11 cellular contexts compared by ENCODE assay signal in the genomic region with DNA sequence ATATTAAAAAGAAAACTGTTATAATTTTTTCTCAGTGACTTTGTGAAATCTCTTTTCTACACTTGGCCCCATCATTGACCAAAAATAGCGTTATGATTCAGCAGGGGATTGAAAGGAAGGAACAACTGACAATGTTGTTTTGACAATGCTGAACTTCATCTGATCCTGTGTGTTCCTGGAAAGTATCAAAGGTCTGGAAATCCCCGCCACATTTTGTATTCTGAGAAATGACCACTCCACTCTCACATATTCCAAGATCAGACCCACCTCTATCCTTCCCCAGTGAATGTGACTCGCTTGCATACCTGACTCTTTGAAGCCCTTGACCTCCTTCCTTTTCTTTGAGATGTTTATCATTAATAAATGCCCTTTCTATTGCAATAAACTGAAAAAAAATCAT. TPM values are rescaled to one million over a fixed set of nuclear protein-coding genes. Genes with fewer than 3 reads are reported as not detected.
DNase-seq lines count a peak whose midpoint lies in the region; ATAC-seq and TF ChIP-seq lines count a peak whose summit lies in the region.
"Had no signal": no experiment of that assay in that cellular context is flagged by ENCODE, and none has a peak within 500 bp of the region (broad histone marks: within the 10 kb centered on the region; RNA-seq: fewer than 3 reads in every experiment).

No MANE protein-coding gene starts in this region.

- BruUV-seq in PC-9 (replicated peaks; lab: Mats Ljungman, UMichigan): no TSS peak

- peak in 1 of 2 experiments; percentile 56 for DNase-seq in PC-9
- DNase-seq in dermis microvascular lymphatic vessel endothelial cell (ENCODE audit: low read depth in 2 of 2): peak; percentile 92
- DNase-seq in renal cortical epithelial cell (ENCODE audit: low read depth): peak; percentile 71
- no peak for DNase-seq in activated gamma-delta T cell (lab: John Stamatoyannopoulos, UW)
- no peak for DNase-seq in SW480 (ENCODE audit: low spot score)
- DNase-seq: naive B cell, NCI-H524, SHP77 had no signal

- no peaks in the 10 kb centered on the region for H3K9me2 ChIP-seq in PC-9 (ENCODE audit: insufficient read depth)

- intact Hi-C loops in PC-9 (cut with micrococcal nuclease; ENCODE audit: unreplicated experiment): no loop called here

- no peak overlapping the region for H3K4me3 ChIP-seq in PC-9

- H3K36me3 ChIP-seq in PC-9 (ENCODE audit: low read depth): no peaks in the 10 kb centered on the region

- H3K27ac ChIP-seq in PC-9: no peak overlapping the region

- ATAC-seq in GM19351 (IDR thresholded peaks at IDR 0.05; ENCODE audit: unreplicated experiment): peak; percentile 65
- no peak for ATAC-seq in GM18907 (IDR thresholded peaks at IDR 0.05; ENCODE audit: unreplicated experiment)

- POLR2A ChIA-PET in PC-9 (lab: Charles Lee; ENCODE audit: unreplicated experiment): no interaction called here

- CTCF ChIA-PET in PC-9 (lab: Charles Lee): no interaction called here

- H3F3A ChIP-seq in PC-9 (ENCODE audit: insufficient read depth, low read depth): no peaks in the 10 kb centered on the region

- H4K20me1 ChIP-seq in PC-9 (ENCODE audit: insufficient read depth): no peaks in the 10 kb centered on the region

- peak overlapping the region; percentile 1; the same call in 1 of the 2 replicates for H3K4me2 ChIP-seq in PC-9

- no peaks in the 10 kb centered on the region for H3K79me2 ChIP-seq in PC-9 (ENCODE audit: low read depth)

- no peaks in the 10 kb centered on the region for H3K9me3 ChIP-seq in PC-9 (ENCODE audit: insufficient read depth, low read depth)

- H3K27me3 ChIP-seq in PC-9 (ENCODE audit: insufficient read depth, low read depth): no peaks in the 10 kb centered on the region

- H2AFZ ChIP-seq in PC-9: peak overlapping the region; percentile 39; the same call in 1 of the 2 replicates

- TF ChIP-seq CTCF in PC-9 (conservative IDR thresholded peaks at IDR 0.05): no peak

- peaks cover 15% of the 10 kb centered on the region for H3K4me1 ChIP-seq in PC-9 (replicated peaks; ENCODE audit: insufficient read depth)

RNA-seq across cellular contexts. Expression of a gene that starts 9.7 kb away (rescaled TPM):
- total RNA-seq in PC-9 (2021) (28.3 and 33.1 TPM in 2 replicates), dermis microvascular lymphatic vessel endothelial cell (28.6 and 29.0 TPM in 2 replicates), renal cortical epithelial cell (29.6 and 40.8 TPM in 2 replicates)

RNA-seq across cellular contexts. Expression of a gene that starts 53.2 kb away (rescaled TPM):
- total RNA-seq in PC-9 (2021): not detected in 2 replicates
- not detected in 2 replicates for total RNA-seq in dermis microvascular lymphatic vessel endothelial cell
- not detected in 2 replicates for total RNA-seq in renal cortical epithelial cell
- total RNA-seq: astrocyte had no signal

Comparison
In these comparisons a context has a peak if more than half of its experiments do, and no peak if none do; other contexts are left out.
1. DNase-seq: peak in dermis microvascular lymphatic vessel endothelial cell (2 of 2) and renal cortical epithelial cell (single experiment); none in activated gamma-delta T cell (single experiment) and SW480 (single experiment).